33 cellular contexts compared by ENCODE assay signal in the genomic region with DNA sequence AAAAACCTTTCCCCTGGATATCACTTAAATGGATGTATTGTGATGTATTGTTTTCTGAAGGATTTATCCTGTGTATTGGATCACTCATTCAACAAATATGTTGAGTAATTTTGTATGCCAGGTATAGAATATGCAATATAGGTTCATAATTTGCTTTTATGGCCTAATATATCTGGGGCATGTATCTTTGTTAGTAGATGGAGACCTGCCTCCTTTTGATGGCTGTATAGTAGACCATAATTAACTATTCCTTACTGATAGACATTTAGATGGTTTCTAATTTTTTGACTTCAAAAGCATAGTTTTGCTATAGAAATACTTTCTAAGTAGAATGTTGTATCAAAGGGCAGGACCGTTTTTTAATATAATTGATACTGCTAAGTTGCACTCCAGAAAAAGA. TPM values are rescaled to one million over a fixed set of nuclear protein-coding genes. Genes with fewer than 3 reads are reported as not detected.
"Had no signal": no experiment of that assay in that cellular context is flagged by ENCODE, and none has a peak within 500 bp of the region (broad histone marks: within the 10 kb centered on the region; RNA-seq: fewer than 3 reads in every experiment).

No MANE protein-coding gene starts in this region.

- H3K4me3 ChIP-seq: adrenal gland, body of pancreas, breast epithelium had no signal

- FAIRE-seq: astrocyte had no signal

- H3K4me3 Mint-ChIP-seq: activated B cell treated with CpG ODN at 0.5 μM for 24 hours; activated CD4-positive, alpha-beta memory T cell treated with anti-CD3 and anti-CD28 coated beads for 36 hours; activated CD4-positive, alpha-beta T cell treated with anti-CD3 and anti-CD28 coated beads, Interleukin-2, amount 10 ng/mL, durations not matched to agents 24 days and 14 days; activated CD8-positive, alpha-beta T cell treated with anti-CD3 and anti-CD28 coated beads for 36 hours; activated naive CD8-positive, alpha-beta T cell treated with anti-CD3 and anti-CD28 coated beads for 36 hours; activated T-cell treated with anti-CD3 and anti-CD28 coated beads, Interleukin-2, amount 50 U/mL, for 4 hours; activated T-cell treated with anti-CD3 and anti-CD28 coated beads, Interleukin-2, amount 50 U/mL, for 72 hours; activated T-helper 1 cell treated with anti-CD3 and anti-CD28 coated beads, Interleukin-12 subunit alpha, Interleukin-12 subunit beta, Interleukin-2, Interleukin-4 antibody, amounts not matched to agents 30 ng/mL and 10 ng/mL and 1 ng/mL, durations not matched to agents 14 hours and 24 hours and 36 hours; activated T-helper 17 cell treated with anti-CD3 and anti-CD28 coated beads, Interleukin-2, amount 50 U/mL, for 72 hours; T-helper 2 cell treated with Interferon-gamma antibody and Interleukin-4, amounts not matched to agents 5 μg/mL and 100 μg/mL, for 36 hours had no signal

- H3K9me3 ChIP-seq: adrenal gland, body of pancreas, breast epithelium had no signal

- H3K4me1 ChIP-seq: breast epithelium had no signal

- ATAC-seq: activated CD8-positive, alpha-beta T cell treated with anti-CD3 and anti-CD28 coated beads for 36 hours; activated naive CD4-positive, alpha-beta T cell treated with anti-CD3 and anti-CD28 coated beads, Interleukin-2, amount 50 U/mL, for 72 hours; activated T-cell treated with anti-CD3 and anti-CD28 coated beads, Interleukin-2, amount 50 U/mL, for 4 hours; activated T-cell treated with anti-CD3 and anti-CD28 coated beads, Interleukin-2, amount 50 U/mL, for 72 hours; activated T-helper 17 cell treated with anti-CD3 and anti-CD28 coated beads, Interleukin-2, amount 50 U/mL, for 72 hours; body of pancreas had no signal

- H3K27me3 ChIP-seq: adrenal gland, body of pancreas, brain microvascular endothelial cell, breast epithelium had no signal

- H3K27me3 Mint-ChIP-seq: activated B cell treated with CpG ODN at 0.5 μM for 24 hours; activated CD4-positive, alpha-beta memory T cell treated with anti-CD3 and anti-CD28 coated beads for 36 hours; activated CD4-positive, alpha-beta T cell treated with anti-CD3 and anti-CD28 coated beads, Interleukin-2, amount 10 ng/mL, durations not matched to agents 24 days and 14 days; activated CD8-positive, alpha-beta T cell treated with anti-CD3 and anti-CD28 coated beads for 36 hours; activated naive CD8-positive, alpha-beta T cell treated with anti-CD3 and anti-CD28 coated beads for 36 hours; activated T-helper 17 cell treated with anti-CD3 and anti-CD28 coated beads, Interleukin-2, amount 50 U/mL, for 72 hours had no signal

- H3K27ac ChIP-seq: adrenal gland, body of pancreas, brain microvascular endothelial cell, breast epithelium, VCaP had no signal

- DNase-seq: activated B cell treated with CpG ODN at 0.5 μM for 24 hours; activated CD4-positive, alpha-beta memory T cell treated with anti-CD3 and anti-CD28 coated beads for 36 hours; activated CD4-positive, alpha-beta T cell treated with anti-CD3 and anti-CD28 coated beads for 4 hours; activated CD4-positive, alpha-beta T cell treated with anti-CD3 and anti-CD28 coated beads, Interleukin-2, amount 10 ng/mL, durations not matched to agents 24 days and 14 days; activated CD4-positive, alpha-beta T cell treated with anti-CD3 and anti-CD28 coated beads, Interleukin-2, amount 50 U/mL, for 1 hour; activated CD4-positive, alpha-beta T cell treated with anti-CD3 and anti-CD28 coated beads, Interleukin-2, amount 50 U/mL, for 4 hours; activated CD4-positive, CD25-positive, alpha-beta regulatory T cell treated with anti-CD3 and anti-CD28 coated beads, Interleukin-2, amount 50 U/mL, for 72 hours; activated CD8-positive, alpha-beta memory T cell treated with anti-CD3 and anti-CD28 coated beads, Interleukin-2, amount 50 U/mL, for 4 hours; activated CD8-positive, alpha-beta T cell treated with anti-CD3 and anti-CD28 coated beads for 36 hours; activated effector memory CD4-positive, alpha-beta T cell treated with anti-CD3 and anti-CD28 coated beads, Interleukin-2, amount 50 U/mL, for 16 hours; activated naive CD4-positive, alpha-beta T cell treated with anti-CD3 and anti-CD28 coated beads, Interleukin-2, amount 50 U/mL, for 16 hours; activated naive CD4-positive, alpha-beta T cell treated with Interleukin-2 at 50 U/mL for 16 hours; activated naive CD8-positive, alpha-beta T cell treated with anti-CD3 and anti-CD28 coated beads for 36 hours; activated T-cell treated with anti-CD3 and anti-CD28 coated beads for 4 hours; activated T-cell treated with anti-CD3 and anti-CD28 coated beads, Interleukin-2, amount 50 U/mL, for 1 hour; activated T-cell treated with anti-CD3 and anti-CD28 coated beads, Interleukin-2, amount 50 U/mL, for 4 hours; activated T-cell treated with anti-CD3 and anti-CD28 coated beads, Interleukin-2, amount 50 U/mL, for 72 hours; amniotic stem cell; aorta; body of pancreas; brain microvascular endothelial cell; central memory CD4-positive, alpha-beta T cell; T-helper 2 cell; T-helper 9 cell had no signal

- H3K27ac Mint-ChIP-seq: activated B cell treated with CpG ODN at 0.5 μM for 24 hours; activated CD4-positive, alpha-beta memory T cell treated with anti-CD3 and anti-CD28 coated beads for 36 hours; activated CD4-positive, alpha-beta T cell treated with anti-CD3 and anti-CD28 coated beads, Interleukin-2, amount 10 ng/mL, durations not matched to agents 24 days and 14 days; activated CD8-positive, alpha-beta T cell treated with anti-CD3 and anti-CD28 coated beads for 36 hours; activated naive CD4-positive, alpha-beta T cell treated with anti-CD3 and anti-CD28 coated beads, Interleukin-2, amount 50 U/mL, for 72 hours; activated naive CD8-positive, alpha-beta T cell treated with anti-CD3 and anti-CD28 coated beads for 36 hours; activated T-cell treated with anti-CD3 and anti-CD28 coated beads, Interleukin-2, amount 50 U/mL, for 72 hours; activated T-helper 1 cell treated with anti-CD3 and anti-CD28 coated beads, Interleukin-12 subunit alpha, Interleukin-12 subunit beta, Interleukin-2, Interleukin-4 antibody, amounts not matched to agents 30 ng/mL and 10 ng/mL and 1 ng/mL, durations not matched to agents 14 hours and 24 hours and 36 hours; activated T-helper 17 cell treated with anti-CD3 and anti-CD28 coated beads, Interleukin-2, amount 50 U/mL, for 72 hours; T-helper 2 cell treated with Interferon-gamma antibody and Interleukin-4, amounts not matched to agents 5 μg/mL and 100 μg/mL, for 36 hours had no signal

- H3K9me3 Mint-ChIP-seq: activated B cell treated with CpG ODN at 0.5 μM for 24 hours; activated CD4-positive, alpha-beta memory T cell treated with anti-CD3 and anti-CD28 coated beads for 36 hours; activated CD4-positive, alpha-beta T cell treated with anti-CD3 and anti-CD28 coated beads, Interleukin-2, amount 10 ng/mL, durations not matched to agents 24 days and 14 days; activated CD8-positive, alpha-beta T cell treated with anti-CD3 and anti-CD28 coated beads for 36 hours; activated naive CD4-positive, alpha-beta T cell treated with anti-CD3 and anti-CD28 coated beads, Interleukin-2, amount 50 U/mL, for 72 hours; activated T-cell treated with anti-CD3 and anti-CD28 coated beads, Interleukin-2, amount 50 U/mL, for 4 hours; activated T-cell treated with anti-CD3 and anti-CD28 coated beads, Interleukin-2, amount 50 U/mL, for 72 hours; activated T-helper 1 cell treated with anti-CD3 and anti-CD28 coated beads, Interleukin-12 subunit alpha, Interleukin-12 subunit beta, Interleukin-2, Interleukin-4 antibody, amounts not matched to agents 30 ng/mL and 10 ng/mL and 1 ng/mL, durations not matched to agents 14 hours and 24 hours and 36 hours; activated T-helper 17 cell treated with anti-CD3 and anti-CD28 coated beads, Interleukin-2, amount 50 U/mL, for 72 hours; T-helper 2 cell treated with Interferon-gamma antibody and Interleukin-4, amounts not matched to agents 5 μg/mL and 100 μg/mL, for 36 hours had no signal

RNA-seq across cellular contexts. Expression of gene SYNC, which starts 43.0 kb away (rescaled TPM):
- total RNA-seq: activated B cell treated with CpG ODN at 0.5 μM for 24 hours; activated CD4-positive, alpha-beta memory T cell treated with anti-CD3 and anti-CD28 coated beads for 36 hours; activated CD4-positive, alpha-beta T cell treated with anti-CD3 and anti-CD28 coated beads, Interleukin-2, amount 10 ng/mL, durations not matched to agents 24 days and 14 days; activated CD8-positive, alpha-beta memory T cell treated with anti-CD3 and anti-CD28 coated beads for 36 hours; activated CD8-positive, alpha-beta T cell treated with anti-CD3 and anti-CD28 coated beads for 36 hours; activated naive CD4-positive, alpha-beta T cell treated with anti-CD3 and anti-CD28 coated beads, Interleukin-2, amount 50 U/mL, for 72 hours; activated naive CD8-positive, alpha-beta T cell treated with anti-CD3 and anti-CD28 coated beads for 36 hours; activated T-cell treated with anti-CD3 and anti-CD28 coated beads, Interleukin-2, amount 50 U/mL, for 4 hours; activated T-cell treated with anti-CD3 and anti-CD28 coated beads, Interleukin-2, amount 50 U/mL, for 72 hours; activated T-helper 1 cell treated with anti-CD3 and anti-CD28 coated beads, Interleukin-12 subunit alpha, Interleukin-12 subunit beta, Interleukin-2, Interleukin-4 antibody, amounts not matched to agents 30 ng/mL and 10 ng/mL and 1 ng/mL, durations not matched to agents 14 hours and 24 hours and 36 hours; activated T-helper 17 cell treated with anti-CD3 and anti-CD28 coated beads, Interleukin-2, amount 50 U/mL, for 72 hours had no signal
